Comparison of ENCODE assay signal across 8 cellular contexts in genomic region chr3:42804113-42804830, GRCh38. TPM values are rescaled to one million over a fixed set of nuclear protein-coding genes. Genes with fewer than 3 reads are reported as not detected.
A peak's percentile ranks its signal among the peaks of the same experiment; 100 is the strongest.
DNase-seq lines count a peak whose midpoint lies in the region; ATAC-seq, FAIRE-seq and TF ChIP-seq lines count a peak whose summit lies in the region.

TSS of gene HIGD1A (minus strand) at chr3:42804490. CDS start at chr3:42794253, 10,237 bp downstream.

- no peaks in the 10 kb centered on the region for H3K27me3 ChIP-seq in Loucy (ENCODE audit: insufficient read depth, low read length, poor library complexity, severe bottlenecking)

- peak within 1 kb of the TSS; percentile 88 for H3K9ac ChIP-seq in Loucy (ENCODE audit: low read depth, low read length, poor library complexity, severe bottlenecking)

- ATAC-seq in natural killer cell treated with Interleukin-12 subunit alpha and Interleukin-12 subunit beta and Interleukin-15 and Interleukin-18, amount 100 ng/mL, for 72 hours: peak; percentile 100
- peak; percentile 100 for ATAC-seq in stimulated activated naive CD8-positive, alpha-beta T cell treated with anti-CD3 and anti-CD28 coated beads, Interleukin-15, Interleukin-2, amounts not matched to agents 100 U/mL and 50 U/mL, for 24 hours

- peak within 1 kb of the TSS; percentile 99 for H3K4me3 Mint-ChIP-seq in natural killer cell treated with Interleukin-12 subunit alpha and Interleukin-12 subunit beta and Interleukin-15 and Interleukin-18, amount 100 ng/mL, for 72 hours

- no peaks in the 10 kb centered on the region for H3K36me3 ChIP-seq in Loucy (ENCODE audit: insufficient read depth, low read length)

- H4K20me1 ChIP-seq in Loucy (ENCODE audit: insufficient read depth, low read length, poor library complexity, severe bottlenecking): peaks cover 20% of the 10 kb centered on the region

- no peaks in the 10 kb centered on the region for H3F3A ChIP-seq in Loucy (ENCODE audit: low read depth)

- H3K27ac Mint-ChIP-seq in natural killer cell treated with Interleukin-12 subunit alpha and Interleukin-12 subunit beta and Interleukin-15 and Interleukin-18, amount 100 ng/mL, for 72 hours: peak within 1 kb of the TSS; percentile 94 to 96

- H3K9me2 ChIP-seq in Loucy (replicated peaks; ENCODE audit: low read depth, low read length): no peaks in the 10 kb centered on the region

- H3K4me2 ChIP-seq in Loucy (ENCODE audit: low read depth, low read length, poor library complexity, severe bottlenecking): peak within 1 kb of the TSS; percentile 99

- peaks cover 22 to 38% of the 10 kb centered on the region in 2 donors for H3K4me1 Mint-ChIP-seq in natural killer cell treated with Interleukin-12 subunit alpha and Interleukin-12 subunit beta and Interleukin-15 and Interleukin-18, amount 100 ng/mL, for 72 hours (ENCODE audit: low read depth in 2 of 2)

- peak; percentile 79 for FAIRE-seq in H54 (lab: Jason Lieb, UNC)

- peaks cover 5% of the 10 kb centered on the region for H3K36me3 Mint-ChIP-seq in natural killer cell treated with Interleukin-12 subunit alpha and Interleukin-12 subunit beta and Interleukin-15 and Interleukin-18, amount 100 ng/mL, for 72 hours

- peak; percentile 95 for DNase-seq in EL
- peak; percentile 92 for DNase-seq in H54 (ENCODE audit: insufficient read length, low spot score)
- peak; percentile 88 for DNase-seq in activated T-helper 9 cell treated with anti-CD3 and anti-CD28 coated beads, Interleukin-2, amount 50 U/mL, for 16 hours (ENCODE audit: low read depth)
- DNase-seq in fibroblast of peridontal ligament (ENCODE audit: extremely low read depth): peak; percentile 89
- peak; percentile 96 for DNase-seq in natural killer cell treated with Interleukin-12 subunit alpha and Interleukin-12 subunit beta and Interleukin-15 and Interleukin-18, amount 100 ng/mL, for 72 hours (ENCODE audit: low spot score)
- DNase-seq in stimulated activated naive CD8-positive, alpha-beta T cell treated with anti-CD3 and anti-CD28 coated beads, Interleukin-15, Interleukin-2, amounts not matched to agents 100 U/mL and 50 U/mL, for 24 hours: peak; percentile 94

- TF ChIP-seq POLR2A in H54 (IDR thresholded peaks at IDR 0.05; ENCODE audit: low read depth, low read length) (peak; percentile 59), Raji (IDR thresholded peaks at IDR 0.05; ENCODE audit: insufficient read depth, low read depth, low read length) (peak; percentile 72)

- peak within 1 kb of the TSS; percentile 100 for H2AFZ ChIP-seq in Loucy (ENCODE audit: low read length)

- H3K79me2 ChIP-seq in Loucy (ENCODE audit: insufficient read depth, low read length): peaks cover 47% of the 10 kb centered on the region

- peaks cover 44% of the 10 kb centered on the region for H3K4me1 ChIP-seq in Loucy (ENCODE audit: insufficient read depth, low read length, poor library complexity, severe bottlenecking)

- H3K27me3 Mint-ChIP-seq in natural killer cell treated with Interleukin-12 subunit alpha and Interleukin-12 subunit beta and Interleukin-15 and Interleukin-18, amount 100 ng/mL, for 72 hours: peaks cover 6 to 21% of the 10 kb centered on the region in 2 donors

- peak within 1 kb of the TSS; percentile 85 for H3K4me3 ChIP-seq in Loucy (ENCODE audit: low read length, poor library complexity, severe bottlenecking)

- no peak for TF ChIP-seq CTCF in Loucy (conservative IDR thresholded peaks at IDR 0.05; ENCODE audit: low read length)

- H3K9me3 ChIP-seq in Loucy (ENCODE audit: insufficient read depth, low read depth, low read length): no peaks in the 10 kb centered on the region

- H3K9me3 Mint-ChIP-seq in natural killer cell treated with Interleukin-12 subunit alpha and Interleukin-12 subunit beta and Interleukin-15 and Interleukin-18, amount 100 ng/mL, for 72 hours: no peaks in the 10 kb centered on the region

RNA-seq across cellular contexts. Expression of gene HIGD1A, which starts in this region (rescaled TPM):
- total RNA-seq in natural killer cell treated with Interleukin-12 subunit alpha and Interleukin-12 subunit beta and Interleukin-15 and Interleukin-18, amount 100 ng/mL, for 72 hours: 10 to 100 TPM; 60.0 to 78.4 TPM

Comparison
In these comparisons a context has a peak if more than half of its experiments do, and no peak if none do; other contexts are left out.
1. Peak in every context shown above with its lines: DNase-seq, ATAC-seq and H3K4me3 ChIP-seq.